10 cellular contexts compared by ENCODE assay signal in the genomic region with DNA sequence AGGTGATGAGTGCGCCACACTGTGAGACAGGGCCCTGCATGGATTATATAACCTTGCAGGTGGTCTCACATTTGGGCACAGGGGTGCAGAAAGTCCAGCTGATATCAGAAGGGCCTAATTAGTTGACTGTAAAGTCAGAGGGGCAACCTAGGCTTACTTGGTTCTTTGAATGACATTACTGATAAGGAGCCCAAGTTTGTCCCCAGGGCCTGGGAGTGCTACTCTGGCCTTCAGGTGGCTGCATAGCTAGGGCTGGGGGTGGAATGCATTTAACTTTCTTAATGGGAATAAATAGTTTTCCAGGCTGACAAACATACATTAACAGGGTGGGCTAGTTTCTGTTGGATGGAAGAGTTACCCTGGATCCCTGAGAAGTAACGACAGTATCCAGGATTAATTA. TPM values are rescaled to one million over a fixed set of nuclear protein-coding genes. Genes with fewer than 3 reads are reported as not detected.
"Had no signal": no experiment of that assay in that cellular context is flagged by ENCODE, and none has a peak within 500 bp of the region (broad histone marks: within the 10 kb centered on the region; RNA-seq: fewer than 3 reads in every experiment).

No MANE protein-coding gene starts in this region.

- H3K27me3 Mint-ChIP-seq: activated naive CD8-positive, alpha-beta T cell treated with anti-CD3 and anti-CD28 coated beads, Interleukin-2, amount 50 U/mL, for 24 hours had no signal

- H3K9me3 Mint-ChIP-seq: activated naive CD8-positive, alpha-beta T cell treated with anti-CD3 and anti-CD28 coated beads, Interleukin-2, amount 50 U/mL, for 24 hours had no signal

- FAIRE-seq: astrocyte had no signal

- DNase-seq: esophagus squamous epithelium had no signal

- H3K27ac ChIP-seq: esophagus squamous epithelium, foreskin keratinocyte, transverse colon had no signal

- H3K4me2 ChIP-seq: smooth muscle cell had no signal

- H3K4me3 Mint-ChIP-seq: activated CD8-positive, alpha-beta T cell treated with anti-CD3 and anti-CD28 coated beads, Interleukin-2, amount 10 ng/mL, durations not matched to agents 7 days and 5 days; activated naive CD8-positive, alpha-beta T cell treated with anti-CD3 and anti-CD28 coated beads, Interleukin-2, amount 50 U/mL, for 24 hours had no signal

- H3K36me3 ChIP-seq: esophagus squamous epithelium, transverse colon had no signal

- H3K4me3 ChIP-seq: esophagus squamous epithelium, smooth muscle cell, transverse colon had no signal

- H3K27ac Mint-ChIP-seq: activated CD8-positive, alpha-beta T cell treated with anti-CD3 and anti-CD28 coated beads, Interleukin-2, amount 10 ng/mL, durations not matched to agents 7 days and 5 days; activated naive CD8-positive, alpha-beta T cell treated with anti-CD3 and anti-CD28 coated beads, Interleukin-2, amount 50 U/mL, for 24 hours had no signal

- H3K27me3 ChIP-seq: esophagus squamous epithelium, foreskin keratinocyte, transverse colon had no signal

- H3K9me3 ChIP-seq: esophagus squamous epithelium, transverse colon had no signal

RNA-seq across cellular contexts. Expression of a gene that starts 3.3 kb away (rescaled TPM):
- total RNA-seq: activated CD8-positive, alpha-beta T cell treated with anti-CD3 and anti-CD28 coated beads, Interleukin-2, amount 10 ng/mL, durations not matched to agents 7 days and 5 days; astrocyte; esophagus squamous epithelium; foreskin keratinocyte; left lobe of liver; posterior vena cava; right cardiac atrium; smooth muscle cell; transverse colon had no signal
- polyA plus RNA-seq: foreskin keratinocyte, right cardiac atrium, smooth muscle cell had no signal
